In genomic region chr10:122490268-122490667, GRCh38 we compare ENCODE assay signal across 23 cellular contexts. TPM values are rescaled to one million over a fixed set of nuclear protein-coding genes. Genes with fewer than 3 reads are reported as not detected.
DNase-seq lines count a peak whose midpoint lies in the region; ATAC-seq and TF ChIP-seq lines count a peak whose summit lies in the region.
"Had no signal": no experiment of that assay in that cellular context is flagged by ENCODE, and none has a peak within 500 bp of the region (broad histone marks: within the 10 kb centered on the region; RNA-seq: fewer than 3 reads in every experiment).

No MANE protein-coding gene starts in this region.

- no peaks in the 10 kb centered on the region for H3K27me3 Mint-ChIP-seq in MCF 10A (ENCODE audit: insufficient read depth, unreplicated experiment)

- H3K27ac ChIP-seq in GM23248 (peak overlapping the region; percentile 91), heart right ventricle (peak overlapping the region in 1 of 10 donors; percentile 26)
- H3K27ac ChIP-seq: neutrophil, right atrium auricular region, SJSA1, thyroid gland had no signal

- in situ Hi-C loops in GM23248 (cut with MboI) = no loop called here

- H3K4me3 Mint-ChIP-seq in MCF 10A (ENCODE audit: unreplicated experiment) = no peak overlapping the region
- H3K4me3 Mint-ChIP-seq: H9; T-helper 2 cell treated with Interferon-gamma antibody and Interleukin-4, amounts not matched to agents 5 μg/mL and 100 μg/mL, for 36 hours had no signal

- H3K4me3 ChIP-seq in GM23248 = peak overlapping the region; percentile 1; the same call in 1 of the 2 replicates
- H3K4me3 ChIP-seq in fibroblast of the aortic adventitia (ENCODE audit: low read depth, low read length) = no peak overlapping the region
- H3K4me3 ChIP-seq in heart right ventricle = no peak overlapping the region
- H3K4me3 ChIP-seq: MG63, right atrium auricular region, SJSA1, thyroid gland had no signal

- H3K9me2 ChIP-seq in GM23248 (ENCODE audit: insufficient read depth) = no peaks in the 10 kb centered on the region

- H4K20me1 ChIP-seq in GM23248 (ENCODE audit: insufficient read depth) = no peaks in the 10 kb centered on the region

- CTCF ChIA-PET in MCF 10A (lab: Yijun Ruan, JAX) = interaction anchor here (1.2 to 5.2 kb wide), 3 partner anchors 16 to 75 kb away, joined by 3 to 34 read pairs (median 4); no protein-coding TSS in a partner anchor

- H3K4me1 ChIP-seq in GM23248 (ENCODE audit: insufficient read depth) (peaks cover 57% of the 10 kb centered on the region), heart right ventricle (peaks cover 3 to 77% (median 46%) of the 10 kb centered on the region in 9 donors)

- WGBS in GM23248 (ENCODE audit: low coverage in 1 of 2, low lambda C conversion rate in 2 of 2, missing lambda C conversion rate in 2 of 2), 2 experiments = 3 to 8% methylated on average over 4 of the region's 4 CpGs
- WGBS in heart right ventricle, 2 donors = 86 to 93% methylated on average over 4 of the region's 4 CpGs

- no peaks in the 10 kb centered on the region for H3K27me3 ChIP-seq in GM23248 (replicated peaks; ENCODE audit: insufficient read depth)
- H3K27me3 ChIP-seq in heart right ventricle = no peaks in the 10 kb centered on the region
- H3K27me3 ChIP-seq: MG63, right atrium auricular region, thyroid gland had no signal

- ATAC-seq in heart right ventricle (no peak), HG03571 (IDR thresholded peaks at IDR 0.05; ENCODE audit: unreplicated experiment) (no peak)

- TF ChIP-seq CTCF in MCF 10A (IDR thresholded peaks at IDR 0.05; ENCODE audit: unreplicated experiment) = no peak
- TF ChIP-seq CTCF in fibroblast of the aortic adventitia (IDR thresholded peaks at IDR 0.05; ENCODE audit: insufficient read depth, low read length) = no peak
- no peak for TF ChIP-seq CTCF in heart right ventricle (IDR thresholded peaks at IDR 0.05)

- H3K9ac ChIP-seq in GM23248 = peak overlapping the region; percentile 63

- no TSS peak for BruUV-seq in MCF 10A (replicated peaks; lab: Mats Ljungman, UMichigan)

- H3K36me3 ChIP-seq in GM23248 (ENCODE audit: low read depth) (no peaks in the 10 kb centered on the region), heart right ventricle (peaks cover 0 to 53% (median 0%) of the 10 kb centered on the region in 9 donors)
- H3K36me3 ChIP-seq: MG63, neutrophil, right atrium auricular region, SJSA1, thyroid gland had no signal

- H3F3A ChIP-seq in GM23248 (ENCODE audit: insufficient read depth) = peaks cover 48% of the 10 kb centered on the region

- peaks cover 18% of the 10 kb centered on the region; the same call in 1 of the 2 replicates for H3K79me2 ChIP-seq in GM23248 (ENCODE audit: insufficient read depth)

- POLR2A ChIA-PET in MCF 10A (lab: Yijun Ruan, JAX) = interaction anchor here (0.7 to 15.0 kb wide), 8 partner anchors 9 to 116 kb away, joined by 7 to 291 read pairs (median 12); partner anchors contain the start of genes HTRA1 and PLEKHA1

- intact Hi-C loops in MCF 10A (cut with micrococcal nuclease) = no loop called here
- intact Hi-C loops in heart right ventricle (cut with DNase I) = no loop called here

- peaks cover 51% of the 10 kb centered on the region for H3K36me3 Mint-ChIP-seq in MCF 10A (ENCODE audit: insufficient read depth, unreplicated experiment)

- H3K4me2 ChIP-seq in GM23248 (ENCODE audit: unreplicated experiment) = peak overlapping the region; percentile 23

- H3K9me3 ChIP-seq in GM23248 (ENCODE audit: low read depth) = no peaks in the 10 kb centered on the region
- H3K9me3 ChIP-seq in heart right ventricle = no peaks in the 10 kb centered on the region
- H3K9me3 ChIP-seq: MG63, neutrophil, right atrium auricular region, SJSA1, thyroid gland had no signal

- DNase-seq in GM23248 (peak; percentile 81), MCF 10A (ENCODE audit: unreplicated experiment) (no peak), fibroblast of the aortic adventitia (ENCODE audit: low read depth) (peak; percentile 37), stromal cell of bone marrow (ENCODE audit: low read depth) (peak; percentile 56), heart right ventricle (no peak), NCI-H2196 treated with DMSO at 0.1 percent for 48 hours (lab: John Stamatoyannopoulos, UW; ENCODE audit: unreplicated experiment) (no peak), NCI-H774 (lab: John Stamatoyannopoulos, UW) (no peak)
- DNase-seq: activated CD4-positive, CD25-positive, alpha-beta regulatory T cell treated with anti-CD3 and anti-CD28 coated beads, Interleukin-2, amount 50 U/mL, for 72 hours; activated naive CD4-positive, alpha-beta T cell treated with anti-CD3 and anti-CD28 coated beads, Interleukin-2, amount 50 U/mL, for 16 hours; central memory CD4-positive, alpha-beta T cell; glutamatergic neuron; H9; MG63; midbrain; NCI-H187; stimulated activated CD4-positive, alpha-beta T cell treated with anti-CD3 and anti-CD28 coated beads, Interleukin-4, amount 100 ng/mL, for 1 hour had no signal

- H3K27ac Mint-ChIP-seq in MCF 10A (ENCODE audit: low read depth, unreplicated experiment) = peak overlapping the region; percentile 86
- H3K27ac Mint-ChIP-seq: H9; T-helper 2 cell treated with Interferon-gamma antibody and Interleukin-4, amounts not matched to agents 5 μg/mL and 100 μg/mL, for 36 hours had no signal

- H3K9me3 Mint-ChIP-seq in MCF 10A (ENCODE audit: unreplicated experiment) = no peaks in the 10 kb centered on the region
- H3K9me3 Mint-ChIP-seq: H9; T-helper 2 cell treated with Interferon-gamma antibody and Interleukin-4, amounts not matched to agents 5 μg/mL and 100 μg/mL, for 36 hours had no signal

- peak overlapping the region; percentile 28 for H2AFZ ChIP-seq in GM23248

- H3K4me1 Mint-ChIP-seq in MCF 10A (ENCODE audit: insufficient read depth, unreplicated experiment) = peaks cover 47% of the 10 kb centered on the region

RNA-seq across cellular contexts. Expression of gene HTRA1, which starts 28.9 kb away (rescaled TPM):
- total RNA-seq in GM23248 (2014; rRNA removed; shearing (Covaris generic)) = 395 and 405 TPM in 2 replicates
- polyA plus RNA-seq in GM23248 (2016; fragmentation: Nextera tagmentation; extraction: Ambion mirVana) = 220 and 303 TPM in 2 replicates
- 157 and 175 TPM in 2 replicates for total RNA-seq in MCF 10A (2022)
- total RNA-seq in fibroblast of the aortic adventitia (ENCODE audit: low replicate concordance) = 55.5 and 156 TPM in 2 replicates
- 100 to 1,000 TPM in 2 of 10 donors, 10 to 100 TPM in 8; 23.4 to 108 (median 73.1) TPM for total RNA-seq in heart right ventricle
- polyA plus RNA-seq in heart right ventricle = 10 to 100 TPM; 31.9 to 35.4 TPM

RNA-seq across cellular contexts. Expression of gene ARMS2, which starts 35.8 kb away (rescaled TPM):
- total RNA-seq in GM23248 (2014; rRNA removed; shearing (Covaris generic)) = not detected in 2 replicates
- polyA plus RNA-seq in GM23248 (2016; fragmentation: Nextera tagmentation; extraction: Ambion mirVana) = not detected in 2 replicates
- not detected in 2 replicates for total RNA-seq in MCF 10A (2022)
- not detected in 2 replicates for total RNA-seq in fibroblast of the aortic adventitia (ENCODE audit: low replicate concordance)
- total RNA-seq in heart right ventricle = 1 to 10 TPM in 1 of 10 donors, under 1 TPM in 3, not detected in 6; 0.33 to 1.3 (median 0.94) TPM
- polyA plus RNA-seq in heart right ventricle = not detected
- total RNA-seq: H9, right atrium auricular region, SJSA1, thyroid gland had no signal
- polyA plus RNA-seq: BJ had no signal

Comparison
In these comparisons a context has a peak if more than half of its experiments do, and no peak if none do; other contexts are left out.
1. DNase-seq: peak in GM23248 (single experiment), fibroblast of the aortic adventitia (single experiment) and stromal cell of bone marrow (single experiment); none in MCF 10A (single experiment), heart right ventricle (0 of 2), NCI-H2196 treated with DMSO at 0.1 percent for 48 hours (single experiment) and NCI-H774 (single experiment).